13 cellular contexts compared by ENCODE assay signal in genomic region chr6:142715386-142715785, GRCh38.
"Had no signal": no experiment of that assay in that cellular context is flagged by ENCODE, and none has a peak within 500 bp of the region (broad histone marks: within the 10 kb centered on the region; RNA-seq: fewer than 3 reads in every experiment).

No MANE protein-coding gene starts in this region.

- H3K36me3 ChIP-seq: gastroesophageal sphincter, sigmoid colon, suprapubic skin, upper lobe of left lung had no signal

- H3K27me3 ChIP-seq: gastroesophageal sphincter, sigmoid colon, upper lobe of left lung had no signal

- ATAC-seq: activated naive CD4-positive, alpha-beta T cell treated with anti-CD3 and anti-CD28 coated beads, Interleukin-2, amount 50 U/mL, for 72 hours; gastroesophageal sphincter had no signal

- H3K4me1 Mint-ChIP-seq: brain had no signal

- H3K9me3 ChIP-seq: sigmoid colon, suprapubic skin had no signal

- H3K4me3 ChIP-seq: gastroesophageal sphincter, psoas muscle, sigmoid colon, suprapubic skin, upper lobe of left lung had no signal

- H3K27me3 Mint-ChIP-seq: brain had no signal

- H3K27ac Mint-ChIP-seq: activated naive CD4-positive, alpha-beta T cell treated with anti-CD3 and anti-CD28 coated beads, Interleukin-2, amount 50 U/mL, for 72 hours had no signal

- H3K27ac ChIP-seq: gastroesophageal sphincter, psoas muscle, sigmoid colon, suprapubic skin, upper lobe of left lung had no signal

- DNase-seq: activated CD4-positive, alpha-beta T cell treated with anti-CD3 and anti-CD28 coated beads, Interleukin-2, amount 50 U/mL, for 1 hour; activated effector memory CD4-positive, alpha-beta T cell treated with Interleukin-2 at 50 U/mL for 16 hours; amniotic stem cell; dermis blood vessel endothelial cell; psoas muscle; sigmoid colon; stimulated activated CD4-positive, alpha-beta T cell treated with anti-CD3 and anti-CD28 coated beads, Interleukin-2, amount 100 ng/mL, for 24 hours; stimulated activated naive CD4-positive, alpha-beta T cell treated with Interleukin-2 at 50 U/mL for 16 hours; upper lobe of left lung had no signal

- H3K4me1 ChIP-seq: gastroesophageal sphincter, sigmoid colon, suprapubic skin, upper lobe of left lung had no signal

- H3K36me3 Mint-ChIP-seq: brain had no signal
